15 cellular contexts compared by ENCODE assay signal in the genomic region with DNA sequence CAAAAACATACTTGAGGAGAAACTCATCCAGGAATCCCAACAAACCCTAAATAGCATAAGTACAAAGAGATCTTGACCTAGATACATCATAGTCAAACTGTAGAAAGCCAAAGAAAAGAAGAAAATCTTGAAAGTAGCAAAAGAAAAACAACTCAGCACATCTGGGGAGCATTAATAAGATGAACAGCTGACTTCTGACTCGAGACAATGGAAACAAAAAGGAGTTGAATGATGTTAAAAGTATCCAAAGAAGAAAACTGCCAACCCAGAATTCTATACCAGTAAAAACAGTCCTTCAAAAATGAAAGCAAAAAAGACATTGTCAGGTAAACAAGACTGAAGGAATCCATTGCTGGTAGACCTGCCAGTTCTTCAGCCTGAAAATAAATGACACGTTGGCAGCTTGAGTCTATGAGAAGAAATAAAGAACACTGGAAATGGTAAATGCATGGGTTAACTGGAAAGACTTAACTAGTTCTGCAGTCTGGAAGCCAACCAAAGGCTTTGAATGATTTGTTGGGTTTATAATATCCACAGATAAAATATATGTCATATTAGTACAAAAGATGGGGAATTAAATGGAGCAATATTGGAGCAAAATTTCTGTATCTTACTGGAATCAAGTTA. TPM values are rescaled to one million over a fixed set of nuclear protein-coding genes. Genes with fewer than 3 reads are reported as not detected.
DNase-seq lines count a peak whose midpoint lies in the region; ATAC-seq and TF ChIP-seq lines count a peak whose summit lies in the region.
"Had no signal": no experiment of that assay in that cellular context is flagged by ENCODE, and none has a peak within 500 bp of the region (broad histone marks: within the 10 kb centered on the region; RNA-seq: fewer than 3 reads in every experiment).

No MANE protein-coding gene starts in this region.

- ATAC-seq in activated CD4-positive, alpha-beta T cell treated with anti-CD3 and anti-CD28 coated beads for 36 hours, result no peak
- ATAC-seq in WTC11 (no peak), HG03571 (IDR thresholded peaks at IDR 0.05; ENCODE audit: unreplicated experiment) (no peak), GM19397 (IDR thresholded peaks at IDR 0.05; ENCODE audit: unreplicated experiment) (no peak)

- H3K36me3 Mint-ChIP-seq in activated CD4-positive, alpha-beta T cell treated with anti-CD3 and anti-CD28 coated beads for 36 hours (ENCODE audit: low read depth), result peaks cover 62% of the 10 kb centered on the region
- peaks cover 53% of the 10 kb centered on the region for H3K36me3 Mint-ChIP-seq in HFFc6 (ENCODE audit: low read depth)
- peaks cover 63% of the 10 kb centered on the region for H3K36me3 Mint-ChIP-seq in WTC11

- intact Hi-C loops in activated CD4-positive, alpha-beta T cell treated with anti-CD3 and anti-CD28 coated beads for 36 hours (cut with DNase I, micrococcal nuclease), result no loop called here

- H3K9me3 Mint-ChIP-seq in activated CD4-positive, alpha-beta T cell treated with anti-CD3 and anti-CD28 coated beads for 36 hours (ENCODE audit: low read depth), result peaks cover 16% of the 10 kb centered on the region
- H3K9me3 Mint-ChIP-seq in HFFc6 (peaks cover 32% of the 10 kb centered on the region), WTC11 (peaks cover 32% of the 10 kb centered on the region)

- H3K4me1 Mint-ChIP-seq in activated CD4-positive, alpha-beta T cell treated with anti-CD3 and anti-CD28 coated beads for 36 hours, result peaks cover 55% of the 10 kb centered on the region
- H3K4me1 Mint-ChIP-seq in HFFc6 (ENCODE audit: low read depth), result peaks cover 17% of the 10 kb centered on the region
- peaks cover 25% of the 10 kb centered on the region for H3K4me1 Mint-ChIP-seq in WTC11

- H3K27me3 Mint-ChIP-seq in activated CD4-positive, alpha-beta T cell treated with anti-CD3 and anti-CD28 coated beads for 36 hours, result no peaks in the 10 kb centered on the region
- H3K27me3 Mint-ChIP-seq in HFFc6 (ENCODE audit: insufficient read depth) (no peaks in the 10 kb centered on the region; the same call in none of the 2 replicates), WTC11 (ENCODE audit: low read depth) (no peaks in the 10 kb centered on the region)

- no peak for DNase-seq in activated CD4-positive, alpha-beta T cell treated with anti-CD3 and anti-CD28 coated beads for 36 hours
- no peak for DNase-seq in activated CD4-positive, alpha-beta T cell treated with anti-CD3 and anti-CD28 coated beads, Interleukin-2, amount 50 U/mL, for 1 hour
- DNase-seq in HFFc6, result peak; percentile 32
- no peak for DNase-seq in WTC11 (ENCODE audit: low spot score)
- DNase-seq in left kidney (ENCODE audit: low read depth, low spot score), result peak; percentile 41
- no peak for DNase-seq in cerebellum (ENCODE audit: low spot score)
- DNase-seq: activated CD4-positive, CD25-positive, alpha-beta regulatory T cell; activated effector memory CD4-positive, alpha-beta T cell treated with Interleukin-2 at 50 U/mL for 16 hours; DMS79; NCI-H2081; retina; stimulated activated CD4-positive, alpha-beta T cell treated with anti-CD3 and anti-CD28 coated beads, Interleukin-2, amount 100 ng/mL, for 24 hours; tibial artery had no signal

- no peak overlapping the region for H3K4me3 Mint-ChIP-seq in activated CD4-positive, alpha-beta T cell treated with anti-CD3 and anti-CD28 coated beads for 36 hours
- no peak overlapping the region for H3K4me3 Mint-ChIP-seq in HFFc6
- no peak overlapping the region for H3K4me3 Mint-ChIP-seq in WTC11

- POLR2A ChIA-PET in activated CD4-positive, alpha-beta T cell treated with anti-CD3 and anti-CD28 coated beads for 36 hours (lab: Charles Lee), result no interaction called here
- POLR2A ChIA-PET in WTC11 (lab: Charles Lee), result no interaction called here

- TF ChIP-seq CTCF in HFFc6 (IDR thresholded peaks at IDR 0.05), result no peak
- no peak for TF ChIP-seq CTCF in WTC11 (IDR thresholded peaks at IDR 0.05)

- peak overlapping the region; percentile 49 for H3K27ac Mint-ChIP-seq in activated CD4-positive, alpha-beta T cell treated with anti-CD3 and anti-CD28 coated beads for 36 hours
- H3K27ac Mint-ChIP-seq in HFFc6 (no peak overlapping the region), WTC11 (no peak overlapping the region)

- CTCF ChIA-PET in activated CD4-positive, alpha-beta T cell treated with anti-CD3 and anti-CD28 coated beads for 36 hours (lab: Charles Lee), result interaction anchor here (1.9 kb wide), 1 partner anchor 21 kb away, joined by 5 read pairs; no protein-coding TSS in a partner anchor
- CTCF ChIA-PET in WTC11 (lab: Charles Lee), result no interaction called here

TF ChIP-seq in WTC11, 78 proteins besides CTCF, POLR2A, EP300 and RAD21:
- TF ChIP-seq ZMAT4 (CRISPR knock-in tag; IDR thresholded peaks at IDR 0.05) (no peak), ZNF317 (CRISPR knock-in tag; IDR thresholded peaks at IDR 0.05; ENCODE audit: borderline replicate concordance, low read depth) (peak; percentile 99)
TF ChIP-seq in WTC11: peak in this region for 1.

RNA-seq across cellular contexts. Expression of gene TSSK6, which starts 46.8 kb away (rescaled TPM):
- total RNA-seq in activated CD4-positive, alpha-beta T cell treated with anti-CD3 and anti-CD28 coated beads for 36 hours, result 1 to 10 TPM; 3.8 to 4.4 TPM
- total RNA-seq in HFFc6 (2021; fragmentation: NEBNext Ultra II Directional; extraction: Animal tissue kit (Norgen Biotek cat#: 25700)), result 1 to 10 TPM in 2 of 6 experiments, under 1 TPM in 4; 0.61 to 1.3 (median 0.92) TPM
- total RNA-seq in WTC11 (2021), result 4.7 to 7.8 TPM (median 7.7 TPM) in 3 replicates
- 1.2 TPM for total RNA-seq in cerebellum

RNA-seq across cellular contexts. Expression of gene NDUFA13, which starts 47.5 kb away (rescaled TPM):
- 100 to 1,000 TPM; 310 to 323 TPM for total RNA-seq in activated CD4-positive, alpha-beta T cell treated with anti-CD3 and anti-CD28 coated beads for 36 hours
- 100 to 1,000 TPM; 266 to 393 (median 323) TPM for total RNA-seq in HFFc6 (2021; fragmentation: NEBNext Ultra II Directional; extraction: Animal tissue kit (Norgen Biotek cat#: 25700))
- total RNA-seq in WTC11 (2021) (519 to 568 TPM (median 552 TPM) in 3 replicates), cerebellum (70.6 TPM)

Comparison
In these comparisons a context has a peak if more than half of its experiments do, and no peak if none do; other contexts are left out.
1. DNase-seq: peak in HFFc6 (single experiment) and left kidney (single experiment); none in activated CD4-positive, alpha-beta T cell treated with anti-CD3 and anti-CD28 coated beads for 36 hours (single experiment), activated CD4-positive, alpha-beta T cell treated with anti-CD3 and anti-CD28 coated beads, Interleukin-2, amount 50 U/mL, for 1 hour (single experiment), WTC11 (single experiment) and cerebellum (single experiment).